24 cellular contexts compared by ENCODE assay signal in the genomic region with DNA sequence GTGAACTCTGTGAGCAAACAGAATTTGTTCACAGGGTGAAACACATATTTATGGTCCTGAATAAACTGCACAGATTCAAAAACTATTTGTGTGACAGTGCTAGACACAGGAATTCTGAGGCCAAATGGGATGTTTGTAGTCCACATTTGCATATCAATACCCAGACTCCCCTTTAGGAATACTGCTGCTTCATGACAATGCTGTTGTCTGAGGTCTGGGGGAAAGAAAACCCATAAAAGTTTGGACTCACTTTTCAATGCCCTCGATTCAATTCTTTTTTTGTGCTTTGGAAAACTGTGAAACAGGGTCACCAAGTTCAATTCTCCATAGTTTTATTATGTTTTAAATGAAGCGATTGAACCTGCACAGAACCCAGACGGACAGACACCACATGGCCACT.
"Had no signal": no experiment of that assay in that cellular context is flagged by ENCODE, and none has a peak within 500 bp of the region (broad histone marks: within the 10 kb centered on the region; RNA-seq: fewer than 3 reads in every experiment).

No MANE protein-coding gene starts in this region.

- H3K4me3 ChIP-seq: esophagus muscularis mucosa, gastroesophageal sphincter, heart left ventricle, lower lobe of right lung, right atrium auricular region, smooth muscle cell, suprapubic skin, transverse colon, vagina had no signal

- H3K27me3 ChIP-seq: esophagus muscularis mucosa, foreskin keratinocyte, gastroesophageal sphincter, heart left ventricle, right atrium auricular region, suprapubic skin, transverse colon, vagina had no signal

- H3K27me3 Mint-ChIP-seq: progenitor cell of endocrine pancreas; stimulated activated naive CD8-positive, alpha-beta T cell treated with anti-CD3 and anti-CD28 coated beads, Interleukin-15, amount 100 ng/mL, for 72 hours had no signal

- H3K4me1 ChIP-seq: foreskin keratinocyte, lower lobe of right lung, parathyroid adenoma, right atrium auricular region, suprapubic skin, vagina had no signal

- H3K27ac ChIP-seq: esophagus muscularis mucosa, foreskin keratinocyte, gastroesophageal sphincter, heart left ventricle, lower lobe of right lung, parathyroid adenoma, right atrium auricular region, suprapubic skin, transverse colon, vagina had no signal

- H3K9me3 ChIP-seq: esophagus muscularis mucosa, gastroesophageal sphincter, heart left ventricle, lower lobe of right lung, right atrium auricular region, suprapubic skin, transverse colon, vagina had no signal

- H3K9me3 Mint-ChIP-seq: naive thymus-derived CD8-positive, alpha-beta T cell; nephron progenitor cell; stimulated activated naive CD8-positive, alpha-beta T cell treated with anti-CD3 and anti-CD28 coated beads, Interleukin-15, amount 100 ng/mL, for 72 hours had no signal

- H3K4me2 ChIP-seq: smooth muscle cell had no signal

- H3K4me3 Mint-ChIP-seq: naive thymus-derived CD8-positive, alpha-beta T cell; nephron progenitor cell; stimulated activated naive CD8-positive, alpha-beta T cell treated with anti-CD3 and anti-CD28 coated beads, Interleukin-15, amount 100 ng/mL, for 72 hours had no signal

- H3K79me2 ChIP-seq: parathyroid adenoma had no signal

- H3K36me3 Mint-ChIP-seq: naive thymus-derived CD8-positive, alpha-beta T cell had no signal

- ATAC-seq: foreskin keratinocyte; gastroesophageal sphincter; heart left ventricle; left ventricle myocardium superior; lower lobe of right lung; naive thymus-derived CD8-positive, alpha-beta T cell; sciatic nerve; stimulated activated naive CD8-positive, alpha-beta T cell treated with anti-CD3 and anti-CD28 coated beads, Interleukin-15, amount 100 ng/mL, for 72 hours had no signal

- H3K27ac Mint-ChIP-seq: naive thymus-derived CD8-positive, alpha-beta T cell; nephron progenitor cell; progenitor cell of endocrine pancreas; stimulated activated naive CD8-positive, alpha-beta T cell treated with anti-CD3 and anti-CD28 coated beads, Interleukin-15, amount 100 ng/mL, for 72 hours had no signal

- H2AFZ ChIP-seq: parathyroid adenoma had no signal

- DNase-seq: effector CD8-positive, alpha-beta T cell; foreskin keratinocyte; heart left ventricle; hippocampal formation; left ventricle myocardium superior; lower lobe of right lung; naive thymus-derived CD8-positive, alpha-beta T cell; nephron progenitor cell; stimulated activated CD4-positive, alpha-beta T cell treated with anti-CD3 and anti-CD28 coated beads, Interleukin-12 subunit alpha, Interleukin-12 subunit beta, amount 100 ng/mL, for 4 hours; stimulated activated CD4-positive, alpha-beta T cell treated with anti-CD3 and anti-CD28 coated beads, Interleukin-1b, Interleukin-23, amount 100 ng/mL, for 48 hours; stimulated activated CD4-positive, alpha-beta T cell treated with anti-CD3 and anti-CD28 coated beads, Interleukin-4, amount 100 ng/mL, for 1 hour; stimulated activated CD8-positive, alpha-beta memory T cell treated with anti-CD3 and anti-CD28 coated beads, Interleukin-4, amount 100 ng/mL, for 48 hours; stimulated activated naive CD4-positive, alpha-beta T cell; stimulated activated naive CD8-positive, alpha-beta T cell treated with anti-CD3 and anti-CD28 coated beads, Interleukin-15, amount 100 ng/mL, for 72 hours; transverse colon had no signal

- H3K4me1 Mint-ChIP-seq: naive thymus-derived CD8-positive, alpha-beta T cell; stimulated activated naive CD8-positive, alpha-beta T cell treated with anti-CD3 and anti-CD28 coated beads, Interleukin-15, amount 100 ng/mL, for 72 hours had no signal

- H3K36me3 ChIP-seq: esophagus muscularis mucosa, gastroesophageal sphincter, heart left ventricle, lower lobe of right lung, right atrium auricular region, suprapubic skin, transverse colon, vagina had no signal

- H3K9ac ChIP-seq: parathyroid adenoma had no signal
